In the genomic region with DNA sequence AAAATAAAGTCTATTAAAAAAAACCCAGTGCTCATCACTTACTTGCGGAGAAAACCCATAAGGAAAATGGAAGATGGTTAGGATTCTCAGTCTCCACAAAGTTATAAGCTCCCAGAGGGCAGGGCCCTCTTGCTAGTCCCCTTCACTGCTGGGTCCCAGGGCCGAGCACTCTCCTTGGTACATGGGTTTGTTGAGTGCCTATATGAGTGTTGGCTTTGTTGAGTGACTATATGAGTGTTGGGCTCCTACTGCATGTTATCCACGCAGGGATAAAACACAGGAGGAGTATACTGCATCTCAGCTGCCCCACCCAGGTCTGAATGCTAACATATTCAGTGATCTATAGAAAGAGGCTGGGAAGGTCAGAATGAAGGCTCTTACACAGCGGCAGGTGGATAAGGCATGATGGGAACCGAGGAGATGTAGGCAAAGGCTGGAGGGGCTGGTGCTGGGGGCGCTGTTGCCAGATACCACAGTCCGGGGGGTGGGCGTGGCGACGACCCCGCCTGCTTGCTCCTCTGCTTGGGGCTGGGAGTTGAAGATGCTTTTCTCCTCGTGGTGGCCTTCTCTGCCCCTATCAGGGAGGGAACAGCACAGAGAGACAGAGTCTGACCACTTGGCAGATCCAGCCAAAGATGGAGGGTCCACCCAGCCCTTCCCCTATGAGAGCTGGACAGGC, we compare ENCODE assay signal across 20 cellular contexts. TPM values are rescaled to one million over a fixed set of nuclear protein-coding genes. Genes with fewer than 3 reads are reported as not detected.
DNase-seq lines count a peak whose midpoint lies in the region; ATAC-seq, FAIRE-seq and TF ChIP-seq lines count a peak whose summit lies in the region.
"Had no signal": no experiment of that assay in that cellular context is flagged by ENCODE, and none has a peak within 500 bp of the region (broad histone marks: within the 10 kb centered on the region; RNA-seq: fewer than 3 reads in every experiment).

No MANE protein-coding gene starts in this region.

- H3K79me2 ChIP-seq in K562 (ENCODE audit: control insufficient read depth, insufficient read depth, low read length), result no peaks in the 10 kb centered on the region

- CTCF ChIA-PET in activated CD4-positive, alpha-beta T cell treated with anti-CD3 and anti-CD28 coated beads for 36 hours (lab: Charles Lee), result interaction anchor here (0.9 to 1.3 kb wide), 2 partner anchors 26 to 44 kb away, joined by 3 read pairs; no protein-coding TSS in a partner anchor
- CTCF ChIA-PET in K562 (lab: Yijun Ruan, JAX; ENCODE audit: low intra/inter-chr PET ratio), result interaction anchor here (0.7 kb wide), 1 partner anchor 583 kb away, joined by 3 read pairs; no protein-coding TSS in a partner anchor

- no TSS peak for BruUV-seq in K562 (replicated peaks; lab: Mats Ljungman, UMichigan)

- no peaks in the 10 kb centered on the region for H3K9me3 Mint-ChIP-seq in activated CD4-positive, alpha-beta T cell treated with anti-CD3 and anti-CD28 coated beads for 36 hours (ENCODE audit: low read depth)

- ATAC-seq in activated CD4-positive, alpha-beta T cell treated with anti-CD3 and anti-CD28 coated beads for 36 hours, result no peak
- ATAC-seq in T-helper 17 cell (no peak), K562 (no peak), GM21619 (IDR thresholded peaks at IDR 0.05; ENCODE audit: unreplicated experiment) (no peak)
- ATAC-seq: sciatic nerve had no signal

- POLR2A ChIA-PET in activated CD4-positive, alpha-beta T cell treated with anti-CD3 and anti-CD28 coated beads for 36 hours (lab: Charles Lee), result no interaction called here
- POLR2A ChIA-PET in K562 (lab: Yijun Ruan, JAX), result interaction anchor here (0.6 kb wide), 1 partner anchor 164 kb away, joined by 3 read pairs; a partner anchor contains a TSS

- H4K20me1 ChIP-seq in K562 (replicated peaks; ENCODE audit: control insufficient read depth, insufficient read depth, low read length), result peaks cover 8% of the 10 kb centered on the region; the same call in 1 of the 2 replicates

- no peaks in the 10 kb centered on the region for H3K9me1 ChIP-seq in K562 (ENCODE audit: control insufficient read depth, insufficient read depth, low read length)

- H3K27ac ChIP-seq in K562 (ENCODE audit: extremely low read depth, low read depth, low read length) (no peak overlapping the region), neutrophil (peak overlapping the region; percentile 76)
- H3K27ac ChIP-seq: ovary, stomach, upper lobe of left lung had no signal

- WGBS in K562 (ENCODE audit: insufficient coverage, low coverage, missing lambda C conversion rate), result 67% methylated on average over 11 of the region's 12 CpGs

- H2AFZ ChIP-seq in K562 (ENCODE audit: low read depth, low read length), result no peak overlapping the region

- DNase-seq in activated CD4-positive, alpha-beta T cell treated with anti-CD3 and anti-CD28 coated beads for 36 hours, result no peak
- DNase-seq in activated CD4-positive, alpha-beta T cell treated with anti-CD3 and anti-CD28 coated beads for 48 hours, result no peak
- DNase-seq in T-helper 17 cell (no peak), K562 (ENCODE audit: extremely low read depth in 1 of 4, low spot score in 3 of 4) (no peak), NCI-H1417 treated with DMSO at 0.1 percent for 48 hours (lab: John Stamatoyannopoulos, UW) (no peak), DMS53 (lab: John Stamatoyannopoulos, UW) (no peak)
- DNase-seq: 8988T; activated CD4-positive, alpha-beta T cell treated with anti-CD3 and anti-CD28 coated beads, Interleukin-2, amount 50 U/mL, for 48 hours; BE2C; H7; NCI-H2107; NCI-H524 treated with DMSO at 0.1 percent for 48 hours; ovary; stomach; upper lobe of left lung had no signal

- peaks cover 89% of the 10 kb centered on the region for H3K36me3 Mint-ChIP-seq in activated CD4-positive, alpha-beta T cell treated with anti-CD3 and anti-CD28 coated beads for 36 hours (ENCODE audit: low read depth)
- peaks cover 11% of the 10 kb centered on the region for H3K36me3 Mint-ChIP-seq in T-helper 17 cell (ENCODE audit: low read depth)

- TF ChIP-seq RAD21 in K562 (CRISPR knock-in tag; conservative IDR thresholded peaks at IDR 0.05 in 1 of 2, IDR thresholded peaks at IDR 0.05 in 1 of 2), result no peak

- H3K4me1 ChIP-seq in K562 (replicated peaks in 1 of 2; ENCODE audit: control insufficient read depth in 2 of 2, insufficient read depth in 2 of 2, low read length in 2 of 2) (peaks cover 0 to under 1% of the 10 kb centered on the region in 2 experiments; a peak in 1 of 5 replicates), neutrophil (ENCODE audit: control insufficient read depth in 1 of 2, insufficient read depth in 1 of 2, low read depth in 1 of 2, low read length in 1 of 2) (peaks cover 19 to 23% of the 10 kb centered on the region in 2 experiments)
- H3K4me1 ChIP-seq: BE2C, upper lobe of left lung had no signal

- H3K9me3 ChIP-seq in T-helper 17 cell (ENCODE audit: control insufficient read depth, low read length, poor library complexity, severe bottlenecking) (no peaks in the 10 kb centered on the region), K562 (replicated peaks; ENCODE audit: control insufficient read depth, insufficient read depth, low read depth, low read length) (no peaks in the 10 kb centered on the region), neutrophil (peaks cover 11% of the 10 kb centered on the region)
- H3K9me3 ChIP-seq: BE2C, ovary, stomach, upper lobe of left lung had no signal

- no peak overlapping the region for H3K4me3 ChIP-seq in K562
- no peak overlapping the region for H3K4me3 ChIP-seq in neutrophil (ENCODE audit: low read depth in 1 of 2, low read length in 1 of 2)
- H3K4me3 ChIP-seq: ovary, stomach, upper lobe of left lung had no signal

- no peak overlapping the region for H3K4me2 ChIP-seq in K562 (ENCODE audit: insufficient read depth, low read length)

- intact Hi-C loops in activated CD4-positive, alpha-beta T cell treated with anti-CD3 and anti-CD28 coated beads for 36 hours (cut with DNase I, micrococcal nuclease), result loop anchor here in 1 of 2 experiments (10.0 kb wide), 1 partner anchor 164 kb away; a partner anchor contains a TSS
- intact Hi-C loops in K562 (cut with micrococcal nuclease), result no loop called here

- H3K36me3 ChIP-seq in K562 (ENCODE audit: control insufficient read depth, insufficient read depth, low read length) (peaks cover 8% of the 10 kb centered on the region; the same call in 2 of the 3 replicates), neutrophil (peaks cover 100% of the 10 kb centered on the region)
- H3K36me3 ChIP-seq: BE2C, ovary had no signal

- H3K27me3 ChIP-seq in K562 (ENCODE audit: control insufficient read depth in 2 of 2, insufficient read depth in 2 of 2, low read length in 2 of 2), result no peaks in the 10 kb centered on the region
- H3K27me3 ChIP-seq in neutrophil, result no peaks in the 10 kb centered on the region
- H3K27me3 ChIP-seq: BE2C, ovary, stomach, upper lobe of left lung had no signal

- TF ChIP-seq EP300 in K562 (IDR thresholded peaks at IDR 0.05; ENCODE audit: low read length), result no peak

- TF ChIP-seq POLR2A in K562 (conservative IDR thresholded peaks at IDR 0.05), result no peak

- H3K27me3 Mint-ChIP-seq in activated CD4-positive, alpha-beta T cell treated with anti-CD3 and anti-CD28 coated beads for 36 hours, result no peaks in the 10 kb centered on the region
- no peaks in the 10 kb centered on the region for H3K27me3 Mint-ChIP-seq in T-helper 17 cell

- H3K4me1 Mint-ChIP-seq in activated CD4-positive, alpha-beta T cell treated with anti-CD3 and anti-CD28 coated beads for 36 hours, result peaks cover 3% of the 10 kb centered on the region
- peaks cover 13% of the 10 kb centered on the region for H3K4me1 Mint-ChIP-seq in T-helper 17 cell

- no peak overlapping the region for H3K4me3 Mint-ChIP-seq in activated CD4-positive, alpha-beta T cell treated with anti-CD3 and anti-CD28 coated beads for 36 hours
- no peak overlapping the region for H3K4me3 Mint-ChIP-seq in T-helper 17 cell

- peak overlapping the region; percentile 0 for H3K27ac Mint-ChIP-seq in activated CD4-positive, alpha-beta T cell treated with anti-CD3 and anti-CD28 coated beads for 36 hours
- H3K27ac Mint-ChIP-seq in T-helper 17 cell, result peak overlapping the region; percentile 75

- no peak for FAIRE-seq in K562 (lab: Jason Lieb, UNC)
- FAIRE-seq: astrocyte, D721Med had no signal

- no peak overlapping the region for H3K9ac ChIP-seq in K562 (ENCODE audit: insufficient read depth in 1 of 2, low read depth in 2 of 2, low read length in 2 of 2)

- TF ChIP-seq CTCF in K562 (IDR thresholded peaks at IDR 0.05 in 2 of 3, conservative IDR thresholded peaks at IDR 0.05 in 1 of 3; ENCODE audit: insufficient read depth in 2 of 3, low read depth in 1 of 3, low read length in 3 of 3) (no peak), neutrophil (IDR thresholded peaks at IDR 0.05) (no peak)

- in situ Hi-C loops in K562 (cut with MboI), result no loop called here

RNA-seq across cellular contexts. Expression of a gene that starts 11.6 kb away (rescaled TPM):
- total RNA-seq in activated CD4-positive, alpha-beta T cell treated with anti-CD3 and anti-CD28 coated beads for 36 hours, result not detected
- not detected for total RNA-seq in T-helper 17 cell
- not detected in 2 replicates for total RNA-seq in K562 (2011; cell fraction: chromatin; rRNA removed; ENCODE audit: low replicate concordance)
- not detected in 2 replicates for total RNA-seq in K562 (2011; cell fraction: nucleolus; rRNA removed)
- total RNA-seq in K562 (2011; cell fraction: nucleoplasm; rRNA removed), result not detected in 2 replicates
- not detected in 2 replicates for total RNA-seq in K562 (2014; rRNA removed)
- total RNA-seq in K562 (2014; rRNA removed; fragmentation: Illumina TruSeq; extraction: Trizol), result not detected in 2 replicates
- total RNA-seq in K562 (2015; rRNA removed; fragmentation: Illumina TruSeq; extraction: Trizol), result not detected in 2 replicates
- total RNA-seq in K562 (2021), result 0.98 and 1.5 TPM in 2 replicates
- polyA plus RNA-seq in K562 (2011; rRNA removed), result not detected in 2 replicates
- polyA plus RNA-seq in K562 (2011; cell fraction: cytosol; rRNA removed), result not detected in 2 replicates
- polyA plus RNA-seq in K562 (2011; cell fraction: nucleus; rRNA removed), result not detected in 2 replicates
- not detected in 2 replicates for polyA plus RNA-seq in K562 (2012)
- not detected in 2 replicates for polyA plus RNA-seq in K562 (2014; fragmentation: Illumina TruSeq; extraction: Trizol)
- polyA plus RNA-seq in K562 (2014; fragmentation: Nextera tagmentation; extraction: Ambion mirVana), result not detected
- polyA plus RNA-seq in K562 (2014; rRNA removed), result not detected in 2 replicates
- not detected in 2 replicates for polyA minus RNA-seq in K562 (2011; rRNA and poly(A)+ RNA removed)
- 2.5 TPM in 1 of 2 replicates, not detected in the other for polyA minus RNA-seq in K562 (2011; cell fraction: cytosol; rRNA and poly(A)+ RNA removed)
- polyA minus RNA-seq in K562 (2011; cell fraction: nucleus; rRNA and poly(A)+ RNA removed), result not detected in 2 replicates
- total RNA-seq: astrocyte, sciatic nerve had no signal

RNA-seq across cellular contexts. Expression of a gene that starts 18.4 kb away (rescaled TPM):
- not detected for total RNA-seq in activated CD4-positive, alpha-beta T cell treated with anti-CD3 and anti-CD28 coated beads for 36 hours
- total RNA-seq in T-helper 17 cell, result not detected
- not detected in 2 replicates for total RNA-seq in K562 (2011; cell fraction: chromatin; rRNA removed; ENCODE audit: low replicate concordance)
- not detected in 2 replicates for total RNA-seq in K562 (2011; cell fraction: nucleolus; rRNA removed)
- not detected in 2 replicates for total RNA-seq in K562 (2011; cell fraction: nucleoplasm; rRNA removed)
- total RNA-seq in K562 (2014; rRNA removed), result not detected in 2 replicates
- total RNA-seq in K562 (2014; rRNA removed; fragmentation: Illumina TruSeq; extraction: Trizol), result not detected in 2 replicates
- not detected in 2 replicates for total RNA-seq in K562 (2015; rRNA removed; fragmentation: Illumina TruSeq; extraction: Trizol)
- 2.9 and 3.4 TPM in 2 replicates for total RNA-seq in K562 (2021)
- polyA plus RNA-seq in K562 (2011; rRNA removed), result not detected in 2 replicates
- polyA plus RNA-seq in K562 (2011; cell fraction: cytosol; rRNA removed), result not detected in 2 replicates
- not detected in 2 replicates for polyA plus RNA-seq in K562 (2011; cell fraction: nucleus; rRNA removed)
- not detected in 2 replicates for polyA plus RNA-seq in K562 (2012)
- not detected in 2 replicates for polyA plus RNA-seq in K562 (2014; fragmentation: Illumina TruSeq; extraction: Trizol)
- not detected for polyA plus RNA-seq in K562 (2014; fragmentation: Nextera tagmentation; extraction: Ambion mirVana)
- polyA plus RNA-seq in K562 (2014; rRNA removed), result not detected in 2 replicates
- polyA minus RNA-seq in K562 (2011; rRNA and poly(A)+ RNA removed), result not detected in 2 replicates
- polyA minus RNA-seq in K562 (2011; cell fraction: cytosol; rRNA and poly(A)+ RNA removed), result not detected in 2 replicates
- not detected in 2 replicates for polyA minus RNA-seq in K562 (2011; cell fraction: nucleus; rRNA and poly(A)+ RNA removed)
- total RNA-seq: astrocyte, H7 had no signal

RNA-seq across cellular contexts. Expression of a gene that starts 46.5 kb away (rescaled TPM):
- total RNA-seq in activated CD4-positive, alpha-beta T cell treated with anti-CD3 and anti-CD28 coated beads for 36 hours, result 100 to 1,000 TPM; 135 to 141 TPM
- total RNA-seq in T-helper 17 cell (100 to 1,000 TPM; 263 to 323 TPM), K562 (2014; rRNA removed) (5.3 and 8.1 TPM in 2 replicates), K562 (2014; rRNA removed; fragmentation: Illumina TruSeq; extraction: Trizol) (3.7 and 3.9 TPM in 2 replicates), K562 (2015; rRNA removed; fragmentation: Illumina TruSeq; extraction: Trizol) (2.6 and 2.7 TPM in 2 replicates), K562 (2021) (16.9 and 20.5 TPM in 2 replicates)
- total RNA-seq in K562 (2011; cell fraction: chromatin; rRNA removed; ENCODE audit: low replicate concordance), result 30.2 and 45.5 TPM in 2 replicates
- total RNA-seq in K562 (2011; cell fraction: nucleolus; rRNA removed), result 25.4 and 26.7 TPM in 2 replicates
- 26.6 and 27.0 TPM in 2 replicates for total RNA-seq in K562 (2011; cell fraction: nucleoplasm; rRNA removed)
- polyA plus RNA-seq in K562 (2011; rRNA removed) (1.4 and 3.4 TPM in 2 replicates), K562 (2014; fragmentation: Illumina TruSeq; extraction: Trizol) (11.1 and 14.0 TPM in 2 replicates), K562 (2014; fragmentation: Nextera tagmentation; extraction: Ambion mirVana) (under 1 TPM; 0.29 to 0.37 TPM), K562 (2014; rRNA removed) (6.5 and 6.7 TPM in 2 replicates)
- polyA plus RNA-seq in K562 (2011; cell fraction: cytosol; rRNA removed), result 2.0 and 2.3 TPM in 2 replicates
- polyA plus RNA-seq in K562 (2011; cell fraction: nucleus; rRNA removed), result 8.0 and 8.2 TPM in 2 replicates
- polyA plus RNA-seq in K562 (2012), result 5.2 and 92.5 TPM in 2 replicates
- 3.1 and 3.8 TPM in 2 replicates for polyA minus RNA-seq in K562 (2011; rRNA and poly(A)+ RNA removed)
- 1.9 and 4.6 TPM in 2 replicates for polyA minus RNA-seq in K562 (2011; cell fraction: cytosol; rRNA and poly(A)+ RNA removed)
- polyA minus RNA-seq in K562 (2011; cell fraction: nucleus; rRNA and poly(A)+ RNA removed), result 6.1 and 8.6 TPM in 2 replicates
